Comparison of ENCODE assay signal across 23 cellular contexts in the genomic region with DNA sequence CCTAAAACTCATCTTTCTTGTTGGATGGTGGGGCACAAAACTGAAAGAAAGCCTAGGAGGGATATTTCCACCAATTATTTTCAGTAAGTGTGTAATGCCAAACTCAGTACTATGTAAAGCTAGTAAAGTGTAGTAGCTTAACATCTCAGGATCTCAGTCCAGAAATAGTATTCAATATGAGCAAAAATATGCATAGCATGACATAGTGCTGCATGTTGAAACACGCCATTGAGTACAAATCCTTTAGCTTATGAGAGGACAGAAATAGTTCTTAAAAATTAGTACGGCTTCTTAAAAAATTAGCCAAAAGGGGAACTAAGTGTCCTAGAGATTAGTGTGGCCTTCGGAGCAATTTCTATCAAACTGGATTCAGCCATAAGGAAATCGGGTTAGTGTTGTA. TPM values are rescaled to one million over a fixed set of nuclear protein-coding genes. Genes with fewer than 3 reads are reported as not detected.
DNase-seq lines count a peak whose midpoint lies in the region; ATAC-seq and TF ChIP-seq lines count a peak whose summit lies in the region.
"Had no signal": no experiment of that assay in that cellular context is flagged by ENCODE, and none has a peak within 500 bp of the region (broad histone marks: within the 10 kb centered on the region; RNA-seq: fewer than 3 reads in every experiment).

No MANE protein-coding gene starts in this region.

- H3K4me3 ChIP-seq in esophagus (ENCODE audit: low read depth in 1 of 2, low read length in 2 of 2) (no peak overlapping the region), smooth muscle cell (no peak overlapping the region), GM23338 (no peak overlapping the region), MG63 (no peak overlapping the region)
- H3K4me3 ChIP-seq: A549, K562 had no signal

- no peak overlapping the region for H2AFZ ChIP-seq in smooth muscle cell (ENCODE audit: low read depth)
- H2AFZ ChIP-seq in GM23338 = no peak overlapping the region

- H3K4me2 ChIP-seq in smooth muscle cell (no peak overlapping the region), GM23338 (no peak overlapping the region)
- H3K4me2 ChIP-seq: A549, SK-N-SH had no signal

- H3K4me1 Mint-ChIP-seq in MCF 10A (ENCODE audit: insufficient read depth, unreplicated experiment) (peaks cover 24% of the 10 kb centered on the region), GM23338 (no peaks in the 10 kb centered on the region)
- no peaks in the 10 kb centered on the region for H3K4me1 Mint-ChIP-seq in naive thymus-derived CD8-positive, alpha-beta T cell
- H3K4me1 Mint-ChIP-seq: B cell, CD14-positive monocyte, H9 had no signal

- no peak for ATAC-seq in naive thymus-derived CD8-positive, alpha-beta T cell
- ATAC-seq in GM23338 = no peak
- ATAC-seq: A549, HepG2, K562 had no signal

- H3K9me3 ChIP-seq in esophagus (ENCODE audit: control insufficient read depth in 2 of 2, insufficient read depth in 1 of 2, low read depth in 1 of 2, low read length in 1 of 2) (no peaks in the 10 kb centered on the region), smooth muscle cell (replicated peaks; ENCODE audit: low read depth) (no peaks in the 10 kb centered on the region), MG63 (no peaks in the 10 kb centered on the region)

- CTCF ChIA-PET in MCF 10A (lab: Yijun Ruan, JAX) = interaction anchor here (0.6 to 1.1 kb wide), 3 partner anchors 23 to 203 kb away, joined by 3 to 4 read pairs (median 3); no protein-coding TSS in a partner anchor

- H3K9ac ChIP-seq in smooth muscle cell (ENCODE audit: low read depth) = no peak overlapping the region
- H3K9ac ChIP-seq: SK-N-SH had no signal

- H3K9me3 Mint-ChIP-seq in MCF 10A (ENCODE audit: unreplicated experiment) = no peaks in the 10 kb centered on the region
- peaks cover 0 to 4% (median 0%) of the 10 kb centered on the region in 9 donors for H3K9me3 Mint-ChIP-seq in naive thymus-derived CD8-positive, alpha-beta T cell
- H3K9me3 Mint-ChIP-seq in GM23338 = peaks cover 36% of the 10 kb centered on the region

- POLR2A ChIA-PET in MCF 10A (lab: Yijun Ruan, JAX) = interaction anchor here (0.7 to 2.1 kb wide), 8 partner anchors 8 to 64 kb away, joined by 3 to 20 read pairs (median 4); partner anchors contain the start of gene ATL2
- POLR2A ChIA-PET in naive thymus-derived CD8-positive, alpha-beta T cell (lab: Charles Lee) = no interaction called here

- H3K36me3 ChIP-seq in esophagus (ENCODE audit: control insufficient read depth in 2 of 2, insufficient read depth in 2 of 2, low read length in 1 of 2) = no peaks in the 10 kb centered on the region
- no peaks in the 10 kb centered on the region for H3K36me3 ChIP-seq in smooth muscle cell (ENCODE audit: low read depth)
- H3K36me3 ChIP-seq in GM23338 (ENCODE audit: insufficient read depth) = no peaks in the 10 kb centered on the region
- no peaks in the 10 kb centered on the region for H3K36me3 ChIP-seq in MG63

- no peak for TF ChIP-seq CTCF in MCF 10A (IDR thresholded peaks at IDR 0.05; ENCODE audit: unreplicated experiment)
- no peak for TF ChIP-seq CTCF in smooth muscle cell (IDR thresholded peaks at IDR 0.05; ENCODE audit: borderline replicate concordance, insufficient read depth, poor library complexity, severe bottlenecking)
- TF ChIP-seq CTCF in GM23338 (conservative IDR thresholded peaks at IDR 0.05; ENCODE audit: low read depth in 2 of 2) = no peak

- H3K27ac ChIP-seq in esophagus (ENCODE audit: low read depth in 2 of 2, low read length in 1 of 2) = peak overlapping the region; percentile 34 to 73
- H3K27ac ChIP-seq in smooth muscle cell (ENCODE audit: low read depth) = peak overlapping the region; percentile 55
- H3K27ac ChIP-seq in GM23338 (ENCODE audit: low read depth) = no peak overlapping the region
- H3K27ac ChIP-seq: A549, HL-60 had no signal

- BruUV-seq in MCF 10A (replicated peaks; lab: Mats Ljungman, UMichigan) = no TSS peak

- intact Hi-C loops in MCF 10A (cut with micrococcal nuclease) = no loop called here

- peak overlapping the region; percentile 74 for H3K27ac Mint-ChIP-seq in MCF 10A (ENCODE audit: low read depth, unreplicated experiment)
- H3K27ac Mint-ChIP-seq in naive thymus-derived CD8-positive, alpha-beta T cell = no peak overlapping the region
- H3K27ac Mint-ChIP-seq in GM23338 = no peak overlapping the region
- H3K27ac Mint-ChIP-seq: B cell, CD14-positive monocyte, HFFc6 had no signal

- H3K9me2 ChIP-seq in GM23338 (ENCODE audit: insufficient read depth) = peaks cover 2% of the 10 kb centered on the region; the same call in 1 of the 2 replicates
- H3K9me2 ChIP-seq: SK-N-SH had no signal

- no peaks in the 10 kb centered on the region for H3K36me3 Mint-ChIP-seq in MCF 10A (ENCODE audit: insufficient read depth, unreplicated experiment)
- H3K36me3 Mint-ChIP-seq in naive thymus-derived CD8-positive, alpha-beta T cell = peaks cover 0 to 4% (median 0%) of the 10 kb centered on the region in 3 donors
- H3K36me3 Mint-ChIP-seq in GM23338 (ENCODE audit: low read depth) = peaks cover 6% of the 10 kb centered on the region; the same call in 2 of the 3 replicates
- H3K36me3 Mint-ChIP-seq: CD14-positive monocyte had no signal

- no peaks in the 10 kb centered on the region for H4K20me1 ChIP-seq in smooth muscle cell (ENCODE audit: low read depth)
- H4K20me1 ChIP-seq in GM23338 (replicated peaks; ENCODE audit: insufficient read depth) = no peaks in the 10 kb centered on the region

- H3K27me3 ChIP-seq in esophagus (ENCODE audit: control insufficient read depth in 1 of 2, insufficient read depth in 2 of 2, low read length in 2 of 2) (no peaks in the 10 kb centered on the region), smooth muscle cell (ENCODE audit: low read depth) (no peaks in the 10 kb centered on the region), GM23338 (ENCODE audit: insufficient read depth) (no peaks in the 10 kb centered on the region), MG63 (no peaks in the 10 kb centered on the region; the same call in 1 of the 2 replicates)

- H3K4me3 Mint-ChIP-seq in MCF 10A (ENCODE audit: unreplicated experiment) (no peak overlapping the region), GM23338 (no peak overlapping the region)
- H3K4me3 Mint-ChIP-seq in naive thymus-derived CD8-positive, alpha-beta T cell = no peak overlapping the region
- H3K4me3 Mint-ChIP-seq: B cell, CD14-positive monocyte, H9, HFFc6 had no signal

- H3K27me3 Mint-ChIP-seq in MCF 10A (ENCODE audit: insufficient read depth, unreplicated experiment) = no peaks in the 10 kb centered on the region
- peaks cover 0 to 1% (median 0%) of the 10 kb centered on the region in 5 donors for H3K27me3 Mint-ChIP-seq in naive thymus-derived CD8-positive, alpha-beta T cell
- peaks cover 2% of the 10 kb centered on the region for H3K27me3 Mint-ChIP-seq in GM23338 (ENCODE audit: insufficient read depth, low read depth, poor library complexity)

- no peaks in the 10 kb centered on the region for H3K79me2 ChIP-seq in smooth muscle cell (ENCODE audit: low read depth)
- H3K79me2 ChIP-seq in GM23338 (replicated peaks; ENCODE audit: insufficient read depth) = no peaks in the 10 kb centered on the region

- 55 to 64% methylated on average over 4 of the region's 4 CpGs for WGBS in esophagus, 2 donors
- WGBS in smooth muscle cell (ENCODE audit: low lambda C conversion rate) = 78% methylated on average over 4 of the region's 4 CpGs

- peak; percentile 58 for DNase-seq in NOMO-1 treated with DMSO at 0.1 percent for 48 hours (lab: John Stamatoyannopoulos, UW; ENCODE audit: unreplicated experiment)
- peak; percentile 15 for DNase-seq in MCF 10A (ENCODE audit: unreplicated experiment)
- no peak for DNase-seq in smooth muscle cell (lab: John Stamatoyannopoulos, UW; ENCODE audit: unreplicated experiment)
- DNase-seq in naive thymus-derived CD8-positive, alpha-beta T cell = no peak
- DNase-seq in GM23338 (ENCODE audit: low spot score) = no peak
- DNase-seq in MG63 = no peak
- DNase-seq: H9, HFFc6, NCI-H1105, NCI-H146, NCI-H2029, NCI-H2227 treated with DMSO at 0.1 percent for 48 hours, NCI-H510A treated with DMSO at 0.1 percent for 48 hours, NCI-H748 treated with DMSO at 0.1 percent for 48 hours, SHP77 treated with DMSO at 0.1 percent for 48 hours, SK-N-SH had no signal

- H3F3A ChIP-seq in smooth muscle cell (ENCODE audit: low read depth) (no peaks in the 10 kb centered on the region), GM23338 (replicated peaks; ENCODE audit: low read depth) (no peaks in the 10 kb centered on the region)

- no peaks in the 10 kb centered on the region for H3K4me1 ChIP-seq in esophagus (ENCODE audit: control insufficient read depth in 2 of 2, insufficient read depth in 2 of 2, low read length in 1 of 2)
- no peaks in the 10 kb centered on the region for H3K4me1 ChIP-seq in smooth muscle cell (ENCODE audit: low read depth)
- H3K4me1 ChIP-seq in GM23338 (ENCODE audit: insufficient read depth) = no peaks in the 10 kb centered on the region
- H3K4me1 ChIP-seq: A549 had no signal

RNA-seq across cellular contexts. Expression of gene ATL2, which starts 21.7 kb away (rescaled TPM):
- total RNA-seq in MCF 10A (2022) = 54.2 and 61.3 TPM in 2 replicates
- 10 to 100 TPM; 27.9 to 41.7 TPM for polyA plus RNA-seq in esophagus
- 56.7 and 62.2 TPM in 2 replicates for total RNA-seq in smooth muscle cell
- 17.5 and 19.9 TPM in 2 replicates for polyA plus RNA-seq in smooth muscle cell
- total RNA-seq in naive thymus-derived CD8-positive, alpha-beta T cell = 10 to 100 TPM; 62.8 to 71.8 TPM
- 10 to 100 TPM; 10.6 to 24.2 (median 14.2) TPM for polyA plus RNA-seq in naive thymus-derived CD8-positive, alpha-beta T cell
- total RNA-seq in GM23338 (2014; rRNA removed; shearing (Covaris generic)) = 121 and 140 TPM in 2 replicates
- polyA plus RNA-seq in GM23338 (2016; fragmentation: Nextera tagmentation; extraction: Ambion mirVana) = 25.7 and 30.2 TPM in 2 replicates
- total RNA-seq in MG63 (2014; rRNA removed; shearing (Covaris generic); ENCODE audit: low replicate concordance) = 26.1 and 65.5 TPM in 2 replicates

Comparison
In these comparisons a context has a peak if more than half of its experiments do, and no peak if none do; other contexts are left out.
1. DNase-seq: peak in NOMO-1 treated with DMSO at 0.1 percent for 48 hours (single experiment) and MCF 10A (single experiment); none in smooth muscle cell (single experiment), naive thymus-derived CD8-positive, alpha-beta T cell (0 of 10), GM23338 (single experiment) and MG63 (single experiment).